ENCODE assay signal across 8 cellular contexts in the genomic region with DNA sequence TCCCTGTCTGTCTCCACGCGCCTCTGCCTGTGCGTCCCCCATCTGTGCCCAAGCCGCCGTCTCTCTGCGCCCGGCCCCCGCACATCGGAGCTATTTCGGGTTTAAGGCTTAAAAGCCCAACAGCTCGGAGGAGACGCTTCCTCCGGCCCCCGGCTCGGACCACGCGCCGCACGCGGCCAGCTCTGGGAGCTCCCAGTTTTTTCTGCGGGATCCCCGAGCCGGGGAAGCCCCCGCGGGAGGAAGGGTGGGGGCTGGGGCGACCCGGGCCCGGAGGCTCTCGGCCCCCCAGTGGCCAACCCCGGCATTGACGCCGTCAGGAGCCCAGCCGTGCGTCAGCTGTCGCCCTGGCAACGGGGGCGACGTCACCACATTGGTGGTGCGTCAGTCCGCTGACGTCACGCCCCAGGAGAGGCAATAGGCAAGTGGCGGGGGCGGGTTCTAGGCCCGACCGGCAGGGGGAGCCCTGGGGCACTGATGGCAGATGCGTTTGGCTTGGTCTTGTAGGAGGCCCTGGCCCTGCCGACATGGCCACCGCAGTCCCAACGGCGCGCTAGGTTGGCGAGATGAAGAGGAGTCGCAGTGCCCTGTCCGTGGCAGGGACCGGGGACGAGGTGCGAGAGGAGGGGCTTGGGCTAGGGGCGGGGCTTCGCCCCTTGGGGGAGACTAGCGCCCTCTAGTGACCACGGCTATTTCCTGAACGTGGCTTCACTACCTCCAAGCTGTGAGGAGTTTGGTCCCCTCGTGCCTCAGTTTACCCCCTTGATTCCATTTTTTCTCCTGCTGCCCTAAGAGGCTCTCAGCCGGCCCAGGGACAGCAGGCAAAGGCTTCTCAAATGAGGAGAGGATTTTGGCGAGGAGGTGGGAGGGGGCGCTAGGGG. TPM values are rescaled to one million over a fixed set of nuclear protein-coding genes. Genes with fewer than 3 reads are reported as not detected.
A peak's percentile ranks its signal among the peaks of the same experiment; 100 is the strongest.
DNase-seq lines count a peak whose midpoint lies in the region; ATAC-seq and TF ChIP-seq lines count a peak whose summit lies in the region.

No MANE protein-coding gene starts in this region.

- peaks cover 8 to 14% of the 10 kb centered on the region in 2 donors for H3K4me1 ChIP-seq in breast epithelium

- H3K27ac ChIP-seq in WERI-Rb-1 (peak overlapping the region; percentile 49), breast epithelium (peak overlapping the region in 1 of 2 donors; percentile 16)

- intact Hi-C loops in breast epithelium (cut with DNase I; ENCODE audit: low total_unique reads), result loop anchor here (5.0 kb wide), 1 partner anchor 1869 kb away; no protein-coding TSS in a partner anchor

- H3K9me3 ChIP-seq in WERI-Rb-1 (ENCODE audit: severe bottlenecking) (peaks cover 9% of the 10 kb centered on the region), breast epithelium (no peaks in the 10 kb centered on the region)

- peak; percentile 44 for DNase-seq in DMS79 treated with DMSO at 0.1 percent for 48 hours (lab: John Stamatoyannopoulos, UW)
- no peak for DNase-seq in DMS79 (lab: John Stamatoyannopoulos, UW)
- peak; percentile 93 for DNase-seq in NCI-H2196 treated with DMSO at 0.1 percent for 48 hours (lab: John Stamatoyannopoulos, UW; ENCODE audit: unreplicated experiment)
- peak; percentile 87 for DNase-seq in WERI-Rb-1
- DNase-seq in breast epithelium (ENCODE audit: low spot score in 2 of 2), result peak; percentile 69 to 74
- DNase-seq in iris pigment epithelial cell (ENCODE audit: low read depth), result peak; percentile 82
- peak; percentile 92 for DNase-seq in stimulated activated CD4-positive, alpha-beta T cell treated with anti-CD3 and anti-CD28 coated beads, Interleukin-12 subunit alpha, Interleukin-12 subunit beta, amount 100 ng/mL, for 4 hours

- H3K36me3 ChIP-seq in WERI-Rb-1 (no peaks in the 10 kb centered on the region), breast epithelium (no peaks in the 10 kb centered on the region)

- peak; percentile 34 for ATAC-seq in HG02938 (IDR thresholded peaks at IDR 0.05; ENCODE audit: unreplicated experiment)

- no peaks in the 10 kb centered on the region for H3K27me3 ChIP-seq in WERI-Rb-1 (ENCODE audit: insufficient read depth, low read depth, severe bottlenecking)
- peaks cover 21 to 48% of the 10 kb centered on the region in 2 donors for H3K27me3 ChIP-seq in breast epithelium

- peak; percentile 87 for TF ChIP-seq CTCF in WERI-Rb-1 (IDR thresholded peaks at IDR 0.05; ENCODE audit: low read depth, low read length)
- peak; percentile 58 to 82 (median 75) for TF ChIP-seq CTCF in breast epithelium (IDR thresholded peaks at IDR 0.05)

- TF ChIP-seq POLR2A in breast epithelium (IDR thresholded peaks at IDR 0.05), result no peak

- H3K4me3 ChIP-seq in WERI-Rb-1 (ENCODE audit: low read depth, low read length) (peak overlapping the region; percentile 52), breast epithelium (peak overlapping the region; percentile 24 to 69 (median 48))

RNA-seq across cellular contexts. Expression of a gene that starts 3.7 kb away (rescaled TPM):
- 10 to 100 TPM in 2 of 3 donors, 1 to 10 TPM in 1; 5.6 to 20.3 (median 12.1) TPM for total RNA-seq in breast epithelium

RNA-seq across cellular contexts. Expression of a gene that starts 13.3 kb away (rescaled TPM):
- 100 to 1,000 TPM; 141 to 213 (median 172) TPM for total RNA-seq in breast epithelium

RNA-seq across cellular contexts. Expression of a gene that starts 36.2 kb away (rescaled TPM):
- total RNA-seq in breast epithelium, result 100 to 1,000 TPM in 2 of 3 donors, 10 to 100 TPM in 1; 61.6 to 109 (median 104) TPM
